ENCODE assay signal across 1 cellular context in the genomic region with DNA sequence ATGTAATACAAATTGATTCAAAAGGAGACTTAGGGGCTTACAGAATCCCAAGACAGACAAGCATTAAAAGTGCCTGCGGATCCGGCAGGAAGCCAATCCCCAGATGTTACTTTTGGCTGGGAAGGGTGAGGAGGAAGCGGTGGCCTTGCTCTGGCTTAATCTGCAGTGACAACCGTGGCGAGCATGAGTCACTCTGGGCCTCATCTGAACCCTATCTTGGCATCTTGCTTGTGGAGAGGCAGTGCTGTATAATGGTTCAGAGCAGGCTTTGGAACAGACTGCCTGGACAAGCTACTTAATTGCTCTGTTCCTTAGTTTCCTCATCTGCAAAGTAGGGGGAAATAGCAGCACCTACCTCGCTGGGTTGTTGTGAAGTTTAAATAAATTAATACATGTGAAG.
TF ChIP-seq lines count a peak whose summit lies in the region.

No MANE protein-coding gene starts in this region.

TF ChIP-seq in K562, 482 proteins besides CTCF, POLR2A, EP300 and RAD21 (continued from another document and continues in another):
- TF ChIP-seq, protein P1, sequence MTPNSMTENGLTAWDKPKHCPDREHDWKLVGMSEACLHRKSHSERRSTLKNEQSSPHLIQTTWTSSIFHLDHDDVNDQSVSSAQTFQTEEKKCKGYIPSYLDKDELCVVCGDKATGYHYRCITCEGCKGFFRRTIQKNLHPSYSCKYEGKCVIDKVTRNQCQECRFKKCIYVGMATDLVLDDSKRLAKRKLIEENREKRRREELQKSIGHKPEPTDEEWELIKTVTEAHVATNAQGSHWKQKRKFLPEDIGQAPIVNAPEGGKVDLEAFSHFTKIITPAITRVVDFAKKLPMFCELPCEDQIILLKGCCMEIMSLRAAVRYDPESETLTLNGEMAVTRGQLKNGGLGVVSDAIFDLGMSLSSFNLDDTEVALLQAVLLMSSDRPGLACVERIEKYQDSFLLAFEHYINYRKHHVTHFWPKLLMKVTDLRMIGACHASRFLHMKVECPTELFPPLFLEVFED (CRISPR knock-in tag; conservative IDR thresholded peaks at IDR 0.05): no peak
- no peak for TF ChIP-seq RBM17 (IDR thresholded peaks at IDR 0.05; ENCODE audit: borderline replicate concordance, low read depth, low read length)
- no peak for TF ChIP-seq NR2F6 (CRISPR knock-in tag; IDR thresholded peaks at IDR 0.05)
- peak in 1 of 2 experiments; percentile 43; a peak in 1 of 4 replicates for TF ChIP-seq TBL1XR1 (IDR thresholded peaks at IDR 0.05; ENCODE audit: low read length in 2 of 2)
- TF ChIP-seq, protein P2, sequence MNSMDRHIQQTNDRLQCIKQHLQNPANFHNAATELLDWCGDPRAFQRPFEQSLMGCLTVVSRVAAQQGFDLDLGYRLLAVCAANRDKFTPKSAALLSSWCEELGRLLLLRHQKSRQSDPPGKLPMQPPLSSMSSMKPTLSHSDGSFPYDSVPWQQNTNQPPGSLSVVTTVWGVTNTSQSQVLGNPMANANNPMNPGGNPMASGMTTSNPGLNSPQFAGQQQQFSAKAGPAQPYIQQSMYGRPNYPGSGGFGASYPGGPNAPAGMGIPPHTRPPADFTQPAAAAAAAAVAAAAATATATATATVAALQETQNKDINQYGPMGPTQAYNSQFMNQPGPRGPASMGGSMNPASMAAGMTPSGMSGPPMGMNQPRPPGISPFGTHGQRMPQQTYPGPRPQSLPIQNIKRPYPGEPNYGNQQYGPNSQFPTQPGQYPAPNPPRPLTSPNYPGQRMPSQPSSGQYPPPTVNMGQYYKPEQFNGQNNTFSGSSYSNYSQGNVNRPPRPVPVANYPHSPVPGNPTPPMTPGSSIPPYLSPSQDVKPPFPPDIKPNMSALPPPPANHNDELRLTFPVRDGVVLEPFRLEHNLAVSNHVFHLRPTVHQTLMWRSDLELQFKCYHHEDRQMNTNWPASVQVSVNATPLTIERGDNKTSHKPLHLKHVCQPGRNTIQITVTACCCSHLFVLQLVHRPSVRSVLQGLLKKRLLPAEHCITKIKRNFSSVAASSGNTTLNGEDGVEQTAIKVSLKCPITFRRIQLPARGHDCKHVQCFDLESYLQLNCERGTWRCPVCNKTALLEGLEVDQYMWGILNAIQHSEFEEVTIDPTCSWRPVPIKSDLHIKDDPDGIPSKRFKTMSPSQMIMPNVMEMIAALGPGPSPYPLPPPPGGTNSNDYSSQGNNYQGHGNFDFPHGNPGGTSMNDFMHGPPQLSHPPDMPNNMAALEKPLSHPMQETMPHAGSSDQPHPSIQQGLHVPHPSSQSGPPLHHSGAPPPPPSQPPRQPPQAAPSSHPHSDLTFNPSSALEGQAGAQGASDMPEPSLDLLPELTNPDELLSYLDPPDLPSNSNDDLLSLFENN (IDR thresholded peaks at IDR 0.05; ENCODE audit: low read depth in 2 of 2, low read length in 2 of 2): peak in 1 of 2 experiments; percentile 85; a peak in 2 of 4 replicates
- TF ChIP-seq RBBP5 (IDR thresholded peaks at IDR 0.05; ENCODE audit: borderline replicate concordance, insufficient read depth, low read length, poor library complexity, severe bottlenecking): no peak
- TF ChIP-seq POLR3G (IDR thresholded peaks at IDR 0.05; ENCODE audit: extremely low read depth, insufficient read length, insufficient replicate concordance): no peak
- no peak for TF ChIP-seq ZC3H8 (IDR thresholded peaks at IDR 0.05)
- TF ChIP-seq, protein P3, sequence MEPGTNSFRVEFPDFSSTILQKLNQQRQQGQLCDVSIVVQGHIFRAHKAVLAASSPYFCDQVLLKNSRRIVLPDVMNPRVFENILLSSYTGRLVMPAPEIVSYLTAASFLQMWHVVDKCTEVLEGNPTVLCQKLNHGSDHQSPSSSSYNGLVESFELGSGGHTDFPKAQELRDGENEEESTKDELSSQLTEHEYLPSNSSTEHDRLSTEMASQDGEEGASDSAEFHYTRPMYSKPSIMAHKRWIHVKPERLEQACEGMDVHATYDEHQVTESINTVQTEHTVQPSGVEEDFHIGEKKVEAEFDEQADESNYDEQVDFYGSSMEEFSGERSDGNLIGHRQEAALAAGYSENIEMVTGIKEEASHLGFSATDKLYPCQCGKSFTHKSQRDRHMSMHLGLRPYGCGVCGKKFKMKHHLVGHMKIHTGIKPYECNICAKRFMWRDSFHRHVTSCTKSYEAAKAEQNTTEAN (CRISPR knock-in tag; IDR thresholded peaks at IDR 0.05): no peak
- TF ChIP-seq, protein P4, sequence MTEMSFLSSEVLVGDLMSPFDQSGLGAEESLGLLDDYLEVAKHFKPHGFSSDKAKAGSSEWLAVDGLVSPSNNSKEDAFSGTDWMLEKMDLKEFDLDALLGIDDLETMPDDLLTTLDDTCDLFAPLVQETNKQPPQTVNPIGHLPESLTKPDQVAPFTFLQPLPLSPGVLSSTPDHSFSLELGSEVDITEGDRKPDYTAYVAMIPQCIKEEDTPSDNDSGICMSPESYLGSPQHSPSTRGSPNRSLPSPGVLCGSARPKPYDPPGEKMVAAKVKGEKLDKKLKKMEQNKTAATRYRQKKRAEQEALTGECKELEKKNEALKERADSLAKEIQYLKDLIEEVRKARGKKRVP (CRISPR knock-in tag; IDR thresholded peaks at IDR 0.05): no peak
- no peak for TF ChIP-seq TAF9B (IDR thresholded peaks at IDR 0.05; ENCODE audit: partially characterized antibody)
- TF ChIP-seq ZNF165 (CRISPR knock-in tag; IDR thresholded peaks at IDR 0.05; ENCODE audit: borderline replicate concordance): no peak
- TF ChIP-seq, protein P5, sequence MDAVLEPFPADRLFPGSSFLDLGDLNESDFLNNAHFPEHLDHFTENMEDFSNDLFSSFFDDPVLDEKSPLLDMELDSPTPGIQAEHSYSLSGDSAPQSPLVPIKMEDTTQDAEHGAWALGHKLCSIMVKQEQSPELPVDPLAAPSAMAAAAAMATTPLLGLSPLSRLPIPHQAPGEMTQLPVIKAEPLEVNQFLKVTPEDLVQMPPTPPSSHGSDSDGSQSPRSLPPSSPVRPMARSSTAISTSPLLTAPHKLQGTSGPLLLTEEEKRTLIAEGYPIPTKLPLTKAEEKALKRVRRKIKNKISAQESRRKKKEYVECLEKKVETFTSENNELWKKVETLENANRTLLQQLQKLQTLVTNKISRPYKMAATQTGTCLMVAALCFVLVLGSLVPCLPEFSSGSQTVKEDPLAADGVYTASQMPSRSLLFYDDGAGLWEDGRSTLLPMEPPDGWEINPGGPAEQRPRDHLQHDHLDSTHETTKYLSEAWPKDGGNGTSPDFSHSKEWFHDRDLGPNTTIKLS (IDR thresholded peaks at IDR 0.05; ENCODE audit: borderline replicate concordance, low read depth): 0 out of 2 replicates have a peak, but pooled peaks have one; percentile 19
- no peak for TF ChIP-seq MYBL2 (IDR thresholded peaks at IDR 0.05; ENCODE audit: low read depth)
- TF ChIP-seq MYBL2 (CRISPR knock-in tag; IDR thresholded peaks at IDR 0.05; ENCODE audit: borderline replicate concordance): no peak
- TF ChIP-seq EWSR1 (IDR thresholded peaks at IDR 0.05; ENCODE audit: borderline replicate concordance, low read depth, partially characterized antibody): no peak
- TF ChIP-seq, protein P6, sequence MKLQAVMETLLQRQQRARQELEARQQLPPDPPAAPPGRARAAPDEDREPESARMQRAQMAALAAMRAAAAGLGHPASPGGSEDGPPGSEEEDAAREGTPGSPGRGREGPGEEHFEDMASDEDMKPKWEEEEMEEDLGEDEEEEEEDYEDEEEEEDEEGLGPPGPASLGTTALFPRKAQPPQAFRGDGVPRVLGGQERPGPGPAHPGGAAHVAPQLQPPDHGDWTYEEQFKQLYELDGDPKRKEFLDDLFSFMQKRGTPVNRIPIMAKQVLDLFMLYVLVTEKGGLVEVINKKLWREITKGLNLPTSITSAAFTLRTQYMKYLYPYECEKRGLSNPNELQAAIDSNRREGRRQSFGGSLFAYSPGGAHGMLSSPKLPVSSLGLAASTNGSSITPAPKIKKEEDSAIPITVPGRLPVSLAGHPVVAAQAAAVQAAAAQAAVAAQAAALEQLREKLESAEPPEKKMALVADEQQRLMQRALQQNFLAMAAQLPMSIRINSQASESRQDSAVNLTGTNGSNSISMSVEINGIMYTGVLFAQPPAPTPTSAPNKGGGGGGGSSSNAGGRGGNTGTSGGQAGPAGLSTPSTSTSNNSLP (IDR thresholded peaks at IDR 0.05; ENCODE audit: borderline replicate concordance, low read depth, low read length): peak; percentile 26; the same call in 1 of the 2 replicates
- peak; percentile 96 for TF ChIP-seq SMARCA4 (IDR thresholded peaks at IDR 0.05)
- no peak for TF ChIP-seq ZNF239 (CRISPR knock-in tag; IDR thresholded peaks at IDR 0.05)
- no peak for TF ChIP-seq FOXK2 (conservative IDR thresholded peaks at IDR 0.05 in 1 of 2, IDR thresholded peaks at IDR 0.05 in 1 of 2; ENCODE audit: low read depth in 2 of 2)
- TF ChIP-seq ZNF830 (CRISPR knock-in tag; IDR thresholded peaks at IDR 0.05): no peak
- TF ChIP-seq, protein P7, sequence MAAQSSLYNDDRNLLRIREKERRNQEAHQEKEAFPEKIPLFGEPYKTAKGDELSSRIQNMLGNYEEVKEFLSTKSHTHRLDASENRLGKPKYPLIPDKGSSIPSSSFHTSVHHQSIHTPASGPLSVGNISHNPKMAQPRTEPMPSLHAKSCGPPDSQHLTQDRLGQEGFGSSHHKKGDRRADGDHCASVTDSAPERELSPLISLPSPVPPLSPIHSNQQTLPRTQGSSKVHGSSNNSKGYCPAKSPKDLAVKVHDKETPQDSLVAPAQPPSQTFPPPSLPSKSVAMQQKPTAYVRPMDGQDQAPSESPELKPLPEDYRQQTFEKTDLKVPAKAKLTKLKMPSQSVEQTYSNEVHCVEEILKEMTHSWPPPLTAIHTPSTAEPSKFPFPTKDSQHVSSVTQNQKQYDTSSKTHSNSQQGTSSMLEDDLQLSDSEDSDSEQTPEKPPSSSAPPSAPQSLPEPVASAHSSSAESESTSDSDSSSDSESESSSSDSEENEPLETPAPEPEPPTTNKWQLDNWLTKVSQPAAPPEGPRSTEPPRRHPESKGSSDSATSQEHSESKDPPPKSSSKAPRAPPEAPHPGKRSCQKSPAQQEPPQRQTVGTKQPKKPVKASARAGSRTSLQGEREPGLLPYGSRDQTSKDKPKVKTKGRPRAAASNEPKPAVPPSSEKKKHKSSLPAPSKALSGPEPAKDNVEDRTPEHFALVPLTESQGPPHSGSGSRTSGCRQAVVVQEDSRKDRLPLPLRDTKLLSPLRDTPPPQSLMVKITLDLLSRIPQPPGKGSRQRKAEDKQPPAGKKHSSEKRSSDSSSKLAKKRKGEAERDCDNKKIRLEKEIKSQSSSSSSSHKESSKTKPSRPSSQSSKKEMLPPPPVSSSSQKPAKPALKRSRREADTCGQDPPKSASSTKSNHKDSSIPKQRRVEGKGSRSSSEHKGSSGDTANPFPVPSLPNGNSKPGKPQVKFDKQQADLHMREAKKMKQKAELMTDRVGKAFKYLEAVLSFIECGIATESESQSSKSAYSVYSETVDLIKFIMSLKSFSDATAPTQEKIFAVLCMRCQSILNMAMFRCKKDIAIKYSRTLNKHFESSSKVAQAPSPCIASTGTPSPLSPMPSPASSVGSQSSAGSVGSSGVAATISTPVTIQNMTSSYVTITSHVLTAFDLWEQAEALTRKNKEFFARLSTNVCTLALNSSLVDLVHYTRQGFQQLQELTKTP (IDR thresholded peaks at IDR 0.05; ENCODE audit: low read depth in 1 of 2, partially characterized antibody in 2 of 2): no peak
- TF ChIP-seq SREBF1 (IDR thresholded peaks at IDR 0.05; ENCODE audit: borderline replicate concordance, low read depth, low read length): no peak
- TF ChIP-seq RB1 (IDR thresholded peaks at IDR 0.05; ENCODE audit: low read depth): no peak
- no peak for TF ChIP-seq HOXB6 (CRISPR knock-in tag; IDR thresholded peaks at IDR 0.05; ENCODE audit: borderline replicate concordance)
- TF ChIP-seq ZEB2 (IDR thresholded peaks at IDR 0.05): peak; percentile 31; the same call in 1 of the 2 replicates
- no peak for TF ChIP-seq ZNF316 (IDR thresholded peaks at IDR 0.05)
- no peak for TF ChIP-seq BACH1 (tag; IDR thresholded peaks at IDR 0.05)
- TF ChIP-seq MTA2 (IDR thresholded peaks at IDR 0.05; ENCODE audit: low read depth): 0 out of 2 replicates have a peak, but pooled peaks have one; percentile 33
- TF ChIP-seq, protein P8, sequence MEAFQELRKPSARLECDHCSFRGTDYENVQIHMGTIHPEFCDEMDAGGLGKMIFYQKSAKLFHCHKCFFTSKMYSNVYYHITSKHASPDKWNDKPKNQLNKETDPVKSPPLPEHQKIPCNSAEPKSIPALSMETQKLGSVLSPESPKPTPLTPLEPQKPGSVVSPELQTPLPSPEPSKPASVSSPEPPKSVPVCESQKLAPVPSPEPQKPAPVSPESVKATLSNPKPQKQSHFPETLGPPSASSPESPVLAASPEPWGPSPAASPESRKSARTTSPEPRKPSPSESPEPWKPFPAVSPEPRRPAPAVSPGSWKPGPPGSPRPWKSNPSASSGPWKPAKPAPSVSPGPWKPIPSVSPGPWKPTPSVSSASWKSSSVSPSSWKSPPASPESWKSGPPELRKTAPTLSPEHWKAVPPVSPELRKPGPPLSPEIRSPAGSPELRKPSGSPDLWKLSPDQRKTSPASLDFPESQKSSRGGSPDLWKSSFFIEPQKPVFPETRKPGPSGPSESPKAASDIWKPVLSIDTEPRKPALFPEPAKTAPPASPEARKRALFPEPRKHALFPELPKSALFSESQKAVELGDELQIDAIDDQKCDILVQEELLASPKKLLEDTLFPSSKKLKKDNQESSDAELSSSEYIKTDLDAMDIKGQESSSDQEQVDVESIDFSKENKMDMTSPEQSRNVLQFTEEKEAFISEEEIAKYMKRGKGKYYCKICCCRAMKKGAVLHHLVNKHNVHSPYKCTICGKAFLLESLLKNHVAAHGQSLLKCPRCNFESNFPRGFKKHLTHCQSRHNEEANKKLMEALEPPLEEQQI (IDR thresholded peaks at IDR 0.05): no peak
